18 cellular contexts compared by ENCODE assay signal in genomic region chr12:75792687-75793086, GRCh38.
DNase-seq lines count a peak whose midpoint lies in the region; ATAC-seq and TF ChIP-seq lines count a peak whose summit lies in the region.
"Had no signal": no experiment of that assay in that cellular context is flagged by ENCODE, and none has a peak within 500 bp of the region (broad histone marks: within the 10 kb centered on the region; RNA-seq: fewer than 3 reads in every experiment).

No MANE protein-coding gene starts in this region.

- dilution Hi-C loops in IMR-90 (cut with HindIII; ENCODE audit: low sequenced_read_pairs, unreplicated experiment), result no loop called here

- H4K8ac ChIP-seq in IMR-90 (ENCODE audit: low read depth in 2 of 2, low read length in 2 of 2), result no peak overlapping the region

- ATAC-seq in IMR-90 (ENCODE audit: low read depth), result no peak
- no peak for ATAC-seq in GM21528 (IDR thresholded peaks at IDR 0.05; ENCODE audit: low FRiP score, unreplicated experiment)

- POLR2A ChIA-PET in IMR-90 (lab: Charles Lee; ENCODE audit: unreplicated experiment), result no interaction called here

- H3K18ac ChIP-seq in IMR-90 (ENCODE audit: low read depth, low read length), result no peak overlapping the region

- H3K27ac ChIP-seq in IMR-90 (ENCODE audit: insufficient read depth, low read length), result no peak overlapping the region
- H3K27ac ChIP-seq in fibroblast of lung (ENCODE audit: insufficient read depth, low read length), result no peak overlapping the region
- no peak overlapping the region for H3K27ac ChIP-seq in brain microvascular endothelial cell

- CTCF ChIA-PET in IMR-90 (lab: Yijun Ruan, JAX), result interaction anchor here (0.6 kb wide), 1 partner anchor 17 kb away, joined by 4 read pairs; no protein-coding TSS in a partner anchor

- no peak for TF ChIP-seq POLR2A in IMR-90 (IDR thresholded peaks at IDR 0.05; ENCODE audit: low read depth, low read length)

- H3K9me3 ChIP-seq in IMR-90 (ENCODE audit: control insufficient read depth, insufficient read depth, low read length) (no peaks in the 10 kb centered on the region), fibroblast of lung (ENCODE audit: control insufficient read depth, insufficient read depth, low read depth, low read length) (no peaks in the 10 kb centered on the region)
- H3K9me3 ChIP-seq: MG63 had no signal

- H2AK9ac ChIP-seq in IMR-90 (replicated peaks; ENCODE audit: low read depth, low read length, poor library complexity), result no peak overlapping the region

- no peak overlapping the region for H2BK20ac ChIP-seq in IMR-90 (ENCODE audit: low read depth, low read length)

- no peak overlapping the region for H3K4ac ChIP-seq in IMR-90 (ENCODE audit: low read depth, low read length)

- no peaks in the 10 kb centered on the region for H3K9me1 ChIP-seq in IMR-90 (ENCODE audit: insufficient read depth, low read length)

- in situ Hi-C loops in IMR-90 (cut with MboI; ENCODE audit: low sequenced_read_pairs), result no loop called here
- in situ Hi-C loops in brain microvascular endothelial cell (cut with HindIII; ENCODE audit: low pct_ligation_motif_present, low sequenced_read_pairs), result no loop called here

- no peaks in the 10 kb centered on the region for H3K79me2 ChIP-seq in fibroblast of lung (ENCODE audit: control insufficient read depth, insufficient read depth, low read length)

- H2BK5ac ChIP-seq in IMR-90 (ENCODE audit: low read depth, low read length, poor library complexity, severe bottlenecking), result no peak overlapping the region

- H4K5ac ChIP-seq in IMR-90 (ENCODE audit: low read depth, low read length), result no peak overlapping the region

- H4K91ac ChIP-seq in IMR-90 (ENCODE audit: insufficient read depth, low read depth, low read length), result no peak overlapping the region

- H2AFZ ChIP-seq in IMR-90 (replicated peaks; ENCODE audit: low read length, poor library complexity), result no peak overlapping the region
- H2AFZ ChIP-seq in fibroblast of lung (ENCODE audit: low read length), result no peak overlapping the region

- H3K27me3 ChIP-seq in IMR-90 (ENCODE audit: control insufficient read depth, insufficient read depth, low read length) (no peaks in the 10 kb centered on the region), fibroblast of lung (ENCODE audit: control insufficient read depth, insufficient read depth, low read length) (no peaks in the 10 kb centered on the region), brain microvascular endothelial cell (replicated peaks) (no peaks in the 10 kb centered on the region)
- H3K27me3 ChIP-seq: MG63 had no signal

- H3K9ac ChIP-seq in IMR-90 (ENCODE audit: low read depth, low read length) (no peak overlapping the region), fibroblast of lung (ENCODE audit: insufficient read depth, low read length) (no peak overlapping the region)

- no peak overlapping the region; the same call in 1 of the 2 replicates for H3K56ac ChIP-seq in IMR-90 (ENCODE audit: extremely low read depth, insufficient read depth, low read length)

- no peak overlapping the region for H3K14ac ChIP-seq in IMR-90 (replicated peaks; ENCODE audit: low read depth, low read length)

- DNase-seq in AG10803 (ENCODE audit: low read depth) (peak; percentile 64), IMR-90 (peak; percentile 35), amniotic epithelial cell (ENCODE audit: low read depth) (peak; percentile 64), fibroblast of lung (ENCODE audit: low read depth in 2 of 2) (peak; percentile 20 to 52), brain microvascular endothelial cell (no peak), RKO (ENCODE audit: low spot score) (no peak)
- DNase-seq: CD4-positive, CD25-positive, alpha-beta regulatory T cell; DND-41; GDM1; GOT3; HFFc6; MG63; NCI-H1105; NCI-H187; NCI-H446 treated with DMSO at 0.1 percent for 48 hours; NCI-H82; SIG-M5 had no signal

- no peak overlapping the region for H2BK120ac ChIP-seq in IMR-90 (ENCODE audit: low read depth, low read length)

- H3K4me1 ChIP-seq in IMR-90 (ENCODE audit: control insufficient read depth, insufficient read depth, low read length), result peaks cover 4% of the 10 kb centered on the region
- peaks cover 5% of the 10 kb centered on the region for H3K4me1 ChIP-seq in fibroblast of lung (ENCODE audit: control insufficient read depth, extremely low read depth, insufficient read depth, low read length)

- H3K4me3 ChIP-seq in AG10803 (ENCODE audit: low read length) (no peak overlapping the region), IMR-90 (ENCODE audit: insufficient read depth, low read depth, low read length) (no peak overlapping the region), fibroblast of lung (replicated peaks in 1 of 4; ENCODE audit: control extremely low read depth in 1 of 4, insufficient read depth in 1 of 4, low read depth in 3 of 4, low read length in 4 of 4) (no peak overlapping the region), brain microvascular endothelial cell (ENCODE audit: low read depth, low read length) (no peak overlapping the region)
- H3K4me3 ChIP-seq: MG63 had no signal

- no TSS peak for BruUV-seq in IMR-90 (replicated peaks; lab: Mats Ljungman, UMichigan)

- TF ChIP-seq CTCF in AG10803 (conservative IDR thresholded peaks at IDR 0.05; ENCODE audit: low read length) (no peak), IMR-90 (conservative IDR thresholded peaks at IDR 0.05; ENCODE audit: low read depth, low read length) (no peak), fibroblast of lung (conservative IDR thresholded peaks at IDR 0.05 in 1 of 2, IDR thresholded peaks at IDR 0.05 in 1 of 2; ENCODE audit: low read depth in 1 of 2, low read length in 2 of 2) (no peak), brain microvascular endothelial cell (IDR thresholded peaks at IDR 0.05; ENCODE audit: low read depth, low read length, missing control alignments) (no peak)

- intact Hi-C loops in IMR-90 (cut with micrococcal nuclease), result loop anchor here (5.0 kb wide), 1 partner anchor 35 kb away; no protein-coding TSS in a partner anchor

- H4K20me1 ChIP-seq in IMR-90 (ENCODE audit: insufficient read depth, low read length), result no peaks in the 10 kb centered on the region
- H4K20me1 ChIP-seq in fibroblast of lung (ENCODE audit: control insufficient read depth, extremely low read depth, insufficient read depth, low read length), result no peaks in the 10 kb centered on the region

- no peak overlapping the region for H3K23ac ChIP-seq in IMR-90 (ENCODE audit: low read depth, low read length)

- H3K36me3 ChIP-seq in IMR-90 (ENCODE audit: control insufficient read depth, insufficient read depth, low read length) (no peaks in the 10 kb centered on the region), fibroblast of lung (ENCODE audit: control insufficient read depth, insufficient read depth, low read length) (no peaks in the 10 kb centered on the region), brain microvascular endothelial cell (replicated peaks) (no peaks in the 10 kb centered on the region)
- H3K36me3 ChIP-seq: MG63 had no signal

- H3K79me1 ChIP-seq in IMR-90 (ENCODE audit: low read depth in 1 of 2, low read length in 2 of 2), result no peaks in the 10 kb centered on the region

- TF ChIP-seq RAD21 in IMR-90 (IDR thresholded peaks at IDR 0.05; ENCODE audit: low read length), result no peak

- H3K4me2 ChIP-seq in IMR-90 (ENCODE audit: low read depth, low read length) (no peak overlapping the region), fibroblast of lung (ENCODE audit: extremely low read depth, insufficient read depth, low read length) (no peak overlapping the region)

- WGBS in IMR-90 (ENCODE audit: extremely low coverage in 2 of 2, insufficient read length in 1 of 2), 2 experiments, result no CpG with 5 or more reads among the region's 1 CpG

- H2AK5ac ChIP-seq in IMR-90 (ENCODE audit: low read depth, low read length), result no peak overlapping the region

- no peak overlapping the region for H2BK15ac ChIP-seq in IMR-90 (ENCODE audit: low read depth, low read length)

TF ChIP-seq in IMR-90, 13 proteins besides CTCF, POLR2A, EP300 and RAD21:
- no peak for TF ChIP-seq MAZ (IDR thresholded peaks at IDR 0.05; ENCODE audit: borderline replicate concordance, low read depth, low read length)
- no peak for TF ChIP-seq RCOR1 (IDR thresholded peaks at IDR 0.05; ENCODE audit: insufficient replicate concordance, low read length)
- TF ChIP-seq CEBPB (IDR thresholded peaks at IDR 0.05; ENCODE audit: low read depth, low read length), result no peak
- no peak for TF ChIP-seq NFE2L2 (IDR thresholded peaks at IDR 0.05; ENCODE audit: low read depth, low read length)
- TF ChIP-seq SMC3 (IDR thresholded peaks at IDR 0.05; ENCODE audit: low read depth, low read length), result no peak
- no peak for TF ChIP-seq USF2 (IDR thresholded peaks at IDR 0.05; ENCODE audit: low read depth, low read length)
- TF ChIP-seq RFX5 (IDR thresholded peaks at IDR 0.05; ENCODE audit: low read depth, low read length), result no peak
- no peak for TF ChIP-seq CHD1 (IDR thresholded peaks at IDR 0.05; ENCODE audit: low read depth, low read length)
- no peak for TF ChIP-seq ELK1 (IDR thresholded peaks at IDR 0.05; ENCODE audit: borderline replicate concordance, low read depth, low read length)
- TF ChIP-seq MAFK (IDR thresholded peaks at IDR 0.05; ENCODE audit: low read depth, low read length), result no peak
- TF ChIP-seq MXI1 (IDR thresholded peaks at IDR 0.05; ENCODE audit: borderline replicate concordance, low read depth, low read length), result no peak
- TF ChIP-seq FOS (IDR thresholded peaks at IDR 0.05; ENCODE audit: low read depth, low read length), result no peak
- TF ChIP-seq BHLHE40 (IDR thresholded peaks at IDR 0.05; ENCODE audit: low read depth, low read length), result no peak
TF ChIP-seq in IMR-90: peak in this region for 0.

Comparison
In these comparisons a context has a peak if more than half of its experiments do, and no peak if none do; other contexts are left out.
1. DNase-seq: peak in AG10803 (single experiment), IMR-90 (single experiment), amniotic epithelial cell (single experiment) and fibroblast of lung (2 of 2); none in brain microvascular endothelial cell (single experiment) and RKO (single experiment).